In genomic region chr2:101231253-101231652, GRCh38 we compare ENCODE assay signal across 26 cellular contexts.
"Had no signal": no experiment of that assay in that cellular context is flagged by ENCODE, and none has a peak within 500 bp of the region (broad histone marks: within the 10 kb centered on the region; RNA-seq: fewer than 3 reads in every experiment).

No MANE protein-coding gene starts in this region.

- H3K4me3 ChIP-seq: lower lobe of right lung, sigmoid colon, vagina had no signal

- DNase-seq: activated CD4-positive, alpha-beta T cell treated with anti-CD3 and anti-CD28 coated beads, Interleukin-2, amount 10 ng/mL, durations not matched to agents 24 days and 14 days; activated CD8-positive, alpha-beta memory T cell treated with anti-CD3 and anti-CD28 coated beads, Interleukin-2, amount 10 ng/mL, durations not matched to agents 7 days and 5 days; activated CD8-positive, alpha-beta T cell treated with anti-CD3 and anti-CD28 coated beads for 36 hours; activated effector memory CD4-positive, alpha-beta T cell treated with anti-CD3 and anti-CD28 coated beads, Interleukin-2, amount 50 U/mL, for 16 hours; activated naive CD4-positive, alpha-beta T cell treated with anti-CD3 and anti-CD28 coated beads, Interleukin-2, amount 10 ng/mL, durations not matched to agents 7 days and 5 days; activated naive CD8-positive, alpha-beta T cell treated with anti-CD3 and anti-CD28 coated beads, Interleukin-2, amount 50 U/mL, for 24 hours; activated T-cell treated with anti-CD3 and anti-CD28 coated beads for 4 hours; anterior cingulate cortex; caudate nucleus; dermis blood vessel endothelial cell; effector memory CD4-positive, alpha-beta T cell; foreskin melanocyte; glutamatergic neuron; hypothalamus; left colon; lower lobe of right lung; naive B cell; occipital lobe; sigmoid colon; stimulated activated CD4-positive, alpha-beta T cell treated with anti-CD3 and anti-CD28 coated beads, Interleukin-2, amount 100 ng/mL, for 48 hours; stimulated activated CD8-positive, alpha-beta memory T cell treated with anti-CD3 and anti-CD28 coated beads, Interleukin-4, amount 100 ng/mL, for 48 hours; stimulated activated naive B cell treated with anti-CD40 and anti-IgM and Interleukin-4, amounts not matched to agents 10 μg/mL and 1 μg/mL and 100 μg/mL, for 72 hours had no signal

- ATAC-seq: activated CD4-positive, CD25-positive, alpha-beta regulatory T cell treated with anti-CD3 and anti-CD28 coated beads, Interleukin-2, amount 50 U/mL, for 24 hours; activated CD8-positive, alpha-beta memory T cell treated with anti-CD3 and anti-CD28 coated beads, Interleukin-2, amount 10 ng/mL, durations not matched to agents 7 days and 5 days; activated CD8-positive, alpha-beta T cell treated with anti-CD3 and anti-CD28 coated beads for 36 hours; activated naive CD8-positive, alpha-beta T cell treated with anti-CD3 and anti-CD28 coated beads, Interleukin-2, amount 50 U/mL, for 24 hours; left colon; lower lobe of right lung; stimulated activated naive B cell treated with anti-CD40 and anti-IgM and Interleukin-4, amounts not matched to agents 10 μg/mL and 1 μg/mL and 100 μg/mL, for 72 hours had no signal

- H3K27ac ChIP-seq: brain microvascular endothelial cell, lower lobe of right lung, sigmoid colon, vagina, VCaP had no signal

- H3K9me3 ChIP-seq: lower lobe of right lung, sigmoid colon, vagina had no signal

- H3K27me3 ChIP-seq: brain microvascular endothelial cell, sigmoid colon, vagina had no signal

- H3K4me1 ChIP-seq: lower lobe of right lung, sigmoid colon, vagina had no signal

- H3K36me3 ChIP-seq: brain microvascular endothelial cell, lower lobe of right lung, sigmoid colon, vagina had no signal
